ENCODE assay signal across 20 cellular contexts in genomic region chr2:110752871-110753270, GRCh38. TPM values are rescaled to one million over a fixed set of nuclear protein-coding genes. Genes with fewer than 3 reads are reported as not detected.
DNase-seq lines count a peak whose midpoint lies in the region; TF ChIP-seq lines count a peak whose summit lies in the region.
"Had no signal": no experiment of that assay in that cellular context is flagged by ENCODE, and none has a peak within 500 bp of the region (broad histone marks: within the 10 kb centered on the region; RNA-seq: fewer than 3 reads in every experiment).

No MANE protein-coding gene starts in this region.

- TF ChIP-seq POLR2A in breast epithelium (IDR thresholded peaks at IDR 0.05), result no peak

- no peak overlapping the region for H3K4me3 ChIP-seq in HUES48 (ENCODE audit: low read depth, low read length)
- no peak overlapping the region for H3K4me3 ChIP-seq in endodermal cell (ENCODE audit: low read length)
- no peak overlapping the region for H3K4me3 ChIP-seq in neuronal stem cell (ENCODE audit: low read length in 2 of 2)
- no peak overlapping the region for H3K4me3 ChIP-seq in breast epithelium
- H3K4me3 ChIP-seq: GM23248, K562 had no signal

- H2AK5ac ChIP-seq in neuronal stem cell (ENCODE audit: low read depth, low read length), result no peak overlapping the region

- no peaks in the 10 kb centered on the region for H3K27me3 Mint-ChIP-seq in endodermal cell (ENCODE audit: insufficient read depth)

- no peak overlapping the region for H3K23ac ChIP-seq in neuronal stem cell (ENCODE audit: low read depth, low read length, poor library complexity)

- H3K18ac ChIP-seq in neuronal stem cell (ENCODE audit: low read length), result no peak overlapping the region

- no peaks in the 10 kb centered on the region for H3K79me1 ChIP-seq in neuronal stem cell (ENCODE audit: low read depth, low read length)

- H4K91ac ChIP-seq in neuronal stem cell (ENCODE audit: low read depth, low read length, poor library complexity), result no peak overlapping the region

- no peaks in the 10 kb centered on the region for H3K27me3 ChIP-seq in HUES48 (ENCODE audit: control insufficient read depth, insufficient read depth, low read length)
- H3K27me3 ChIP-seq in endodermal cell (ENCODE audit: control insufficient read depth, insufficient read depth, low read length, poor library complexity, severe bottlenecking), result no peaks in the 10 kb centered on the region
- peaks cover 0 to 22% (median 0%) of the 10 kb centered on the region in 3 experiments for H3K27me3 ChIP-seq in neuronal stem cell (ENCODE audit: control insufficient read depth in 3 of 3, insufficient read depth in 3 of 3, low read depth in 1 of 3, low read length in 3 of 3)
- H3K27me3 ChIP-seq in breast epithelium, result peaks cover 0 to 3% of the 10 kb centered on the region in 2 donors

- H3K27ac Mint-ChIP-seq in endodermal cell, result peak overlapping the region; percentile 35
- H3K27ac Mint-ChIP-seq: CD8-positive, alpha-beta T cell; HFFc6 had no signal

- no peak overlapping the region for H2BK12ac ChIP-seq in neuronal stem cell (ENCODE audit: low read length)

- H3K4me3 Mint-ChIP-seq in endodermal cell, result no peak overlapping the region
- H3K4me3 Mint-ChIP-seq: CD8-positive, alpha-beta T cell; HFFc6 had no signal

- H3K9me3 Mint-ChIP-seq in endodermal cell, result peaks cover 6% of the 10 kb centered on the region
- H3K9me3 Mint-ChIP-seq: CD8-positive, alpha-beta T cell; HFFc6 had no signal

- intact Hi-C loops in breast epithelium (cut with DNase I; ENCODE audit: low total_unique reads), result loop anchor here (10.0 kb wide), 1 partner anchor 1568 kb away; no protein-coding TSS in a partner anchor

- TF ChIP-seq CTCF in endodermal cell (conservative IDR thresholded peaks at IDR 0.05) (no peak), breast epithelium (IDR thresholded peaks at IDR 0.05) (no peak)

- H3K9ac ChIP-seq in HUES48 (ENCODE audit: low read depth, low read length) (no peak overlapping the region), endodermal cell (ENCODE audit: extremely low read depth, low read length, poor library complexity, severe bottlenecking) (no peak overlapping the region), neuronal stem cell (ENCODE audit: low read depth, low read length, poor library complexity) (no peak overlapping the region)
- H3K9ac ChIP-seq: GM23248 had no signal

- H3K27ac ChIP-seq in HUES48 (ENCODE audit: low read depth, low read length) (peak overlapping the region; percentile 19), endodermal cell (ENCODE audit: low read depth, low read length) (no peak overlapping the region), neuronal stem cell (replicated peaks; ENCODE audit: low read length) (peak overlapping the region; percentile 51), breast epithelium (no peak overlapping the region)
- H3K27ac ChIP-seq: C4-2B, GM23248, HL-60 had no signal

- DNase-seq in endodermal cell (peak; percentile 88), neuronal stem cell (ENCODE audit: low spot score) (no peak), iPS-NIHi11 (ENCODE audit: low spot score) (no peak), breast epithelium (ENCODE audit: low spot score in 2 of 2) (no peak)
- DNase-seq in stimulated activated CD4-positive, alpha-beta T cell treated with anti-CD3 and anti-CD28 coated beads, Interleukin-4, amount 100 ng/mL, for 4 hours, result no peak
- DNase-seq: ACHN, AML-193, Calu3, DMS79 treated with DMSO at 0.1 percent for 48 hours, EL, GM23248, HFFc6, IMR-90 had no signal

- H3K9me3 ChIP-seq in HUES48 (ENCODE audit: control insufficient read depth, insufficient read depth, low read length), result no peaks in the 10 kb centered on the region
- H3K9me3 ChIP-seq in endodermal cell (ENCODE audit: control insufficient read depth, low read length), result peaks cover 12% of the 10 kb centered on the region
- H3K9me3 ChIP-seq in neuronal stem cell (replicated peaks in 1 of 2; ENCODE audit: control insufficient read depth in 2 of 2, insufficient read depth in 1 of 2, low read depth in 1 of 2, low read length in 2 of 2), result peaks cover 0 to 1% of the 10 kb centered on the region in 2 donors
- H3K9me3 ChIP-seq in breast epithelium, result peaks cover 0 to 2% of the 10 kb centered on the region in 2 donors

- H3K36me3 Mint-ChIP-seq in endodermal cell (ENCODE audit: low read depth), result peaks cover 6% of the 10 kb centered on the region
- H3K36me3 Mint-ChIP-seq: CD8-positive, alpha-beta T cell had no signal

- H2BK5ac ChIP-seq in neuronal stem cell (ENCODE audit: low read length), result no peak overlapping the region

- 71 to 81% methylated on average over 1 to 2 of the region's 2 CpGs for WGBS in endodermal cell (ENCODE audit: insufficient coverage in 1 of 2, insufficient read length in 1 of 2), 2 experiments
- no CpG with 5 or more reads among the region's 2 CpGs for WGBS in neuronal stem cell (ENCODE audit: extremely low coverage in 2 of 2, insufficient read length in 2 of 2, insufficient replicate concordance in 1 of 2), 2 donors

- peaks cover 28% of the 10 kb centered on the region for H3K4me1 Mint-ChIP-seq in endodermal cell

- H2BK15ac ChIP-seq in neuronal stem cell (ENCODE audit: low read length), result no peak overlapping the region

- H3K4ac ChIP-seq in neuronal stem cell (ENCODE audit: low read length), result no peak overlapping the region

- no peak overlapping the region for H3K14ac ChIP-seq in neuronal stem cell (ENCODE audit: low read length)

- H3K36me3 ChIP-seq in HUES48 (ENCODE audit: control insufficient read depth, insufficient read depth, low read length), result no peaks in the 10 kb centered on the region
- no peaks in the 10 kb centered on the region for H3K36me3 ChIP-seq in endodermal cell (ENCODE audit: control insufficient read depth, insufficient read depth, low read length)
- no peaks in the 10 kb centered on the region for H3K36me3 ChIP-seq in neuronal stem cell (replicated peaks in 1 of 2; ENCODE audit: control insufficient read depth in 2 of 2, insufficient read depth in 2 of 2, low read length in 2 of 2)
- no peaks in the 10 kb centered on the region for H3K36me3 ChIP-seq in breast epithelium

- H4K8ac ChIP-seq in neuronal stem cell (ENCODE audit: low read depth, low read length), result peak overlapping the region; percentile 26

- H3K4me2 ChIP-seq in neuronal stem cell (ENCODE audit: insufficient read depth, low read length, poor library complexity, severe bottlenecking), result no peak overlapping the region

- H2AFZ ChIP-seq in neuronal stem cell (ENCODE audit: low read length), result no peak overlapping the region
- H2AFZ ChIP-seq: GM23248 had no signal

- H3K4me1 ChIP-seq in HUES48 (ENCODE audit: control insufficient read depth, insufficient read depth, low read length) (peaks cover 25% of the 10 kb centered on the region), endodermal cell (ENCODE audit: control insufficient read depth, insufficient read depth, low read length) (peaks cover 15% of the 10 kb centered on the region), neuronal stem cell (ENCODE audit: control insufficient read depth in 2 of 2, insufficient read depth in 1 of 2, low read depth in 1 of 2, low read length in 2 of 2) (peaks cover 0 to 17% of the 10 kb centered on the region in 2 donors), breast epithelium (no peaks in the 10 kb centered on the region)

- H2BK120ac ChIP-seq in neuronal stem cell (ENCODE audit: low read depth, low read length), result no peak overlapping the region

RNA-seq across cellular contexts. Expression of gene ACOXL, which starts 20.5 kb away (rescaled TPM):
- total RNA-seq in endodermal cell, result 10 to 100 TPM; 11.7 to 12.3 TPM
- 0.96 TPM for polyA plus RNA-seq in endodermal cell (2013, experiment 1 of 2)
- 0.66 TPM for polyA plus RNA-seq in endodermal cell (2013, experiment 2 of 2)
- polyA plus RNA-seq in neuronal stem cell (2013, experiment 1 of 2), result 1.6 TPM
- 1.3 TPM for polyA plus RNA-seq in neuronal stem cell (2013, experiment 2 of 2)
- total RNA-seq in breast epithelium, result not detected
- total RNA-seq: CD8-positive, alpha-beta T cell; GM23248; HFFc6; HT1080; IMR-90 had no signal
- polyA plus RNA-seq: BJ, GM23248, IMR-90 had no signal

Comparison
In these comparisons a context has a peak if more than half of its experiments do, and no peak if none do; other contexts are left out.
1. H3K27ac ChIP-seq: peak in HUES48 (single experiment) and neuronal stem cell (single experiment); none in endodermal cell (single experiment) and breast epithelium (0 of 2).
2. RNA of gene ACOXL, which starts 20.5 kb away (total RNA-seq): 11.7 to 12.3 TPM in endodermal cell; not detected in breast epithelium; every median in the first group is over 10 times any median in the second.